In the genomic region with DNA sequence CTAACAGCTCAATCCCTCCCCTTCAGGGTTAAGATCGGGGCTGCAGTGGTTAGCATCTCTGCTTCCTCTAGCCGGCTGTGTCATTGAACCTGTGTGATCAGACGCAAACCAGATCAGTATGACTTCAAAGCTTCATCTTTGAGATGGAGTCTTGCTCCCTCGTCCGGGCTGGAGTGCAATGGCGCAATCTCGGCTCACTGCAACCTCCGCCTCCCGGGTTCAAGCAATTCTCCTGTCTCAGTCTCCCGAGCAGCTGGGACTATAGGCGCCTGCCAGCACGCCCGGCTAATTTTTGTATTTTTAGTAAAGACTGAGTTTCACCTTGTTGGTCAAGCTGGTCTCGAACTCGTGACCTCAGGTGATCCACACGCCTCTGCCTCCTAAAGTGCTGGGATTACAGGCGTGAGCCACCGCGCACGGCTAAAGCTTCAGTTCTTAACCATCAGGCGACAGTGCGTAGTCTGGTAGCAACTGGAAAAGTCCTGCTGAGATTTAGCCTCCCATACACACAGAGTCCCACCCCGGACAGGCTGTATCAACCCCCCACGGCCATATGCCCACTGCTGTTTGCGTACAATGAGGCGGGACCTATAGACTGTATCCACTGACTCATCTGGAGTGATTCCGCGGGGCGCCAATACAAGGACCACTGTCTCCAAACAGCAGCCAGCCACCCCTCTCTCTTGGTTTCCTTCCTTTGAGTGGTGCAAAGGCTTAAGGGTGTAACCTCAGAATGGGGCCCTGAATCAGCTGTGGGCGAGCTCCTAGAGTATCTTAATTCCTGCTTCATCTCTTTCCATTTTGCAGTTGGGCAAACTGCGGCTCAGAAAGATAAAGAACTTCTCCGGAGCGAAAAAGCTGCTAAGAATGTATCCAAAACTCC, we compare ENCODE assay signal across 1 cellular context.
TF ChIP-seq lines count a peak whose summit lies in the region.

No MANE protein-coding gene starts in this region.

TF ChIP-seq in HepG2, 621 proteins besides CTCF, POLR2A, EP300 and RAD21 (continued from another document and continues in another):
- TF ChIP-seq ZNF232 (CRISPR knock-in tag; IDR thresholded peaks at IDR 0.05; ENCODE audit: borderline replicate concordance) (peak; percentile 77; the same call in 1 of the 2 replicates), MED1 (CRISPR knock-in tag; IDR thresholded peaks at IDR 0.05) (peak; percentile 3; the same call in 1 of the 2 replicates), RAD51 (IDR thresholded peaks at IDR 0.05; ENCODE audit: borderline replicate concordance) (no peak), HNRNPH1 (optimal IDR thresholded peaks at IDR 0.05; ENCODE audit: low read depth, low read length) (peak; percentile 19), ZNF749 (CRISPR knock-in tag; IDR thresholded peaks at IDR 0.05; ENCODE audit: borderline replicate concordance) (no peak), WIZ (CRISPR knock-in tag; IDR thresholded peaks at IDR 0.05) (0 out of 2 replicates have a peak, but pooled peaks have one; percentile 27), ZNF350 (CRISPR knock-in tag; IDR thresholded peaks at IDR 0.05; ENCODE audit: borderline replicate concordance, low read depth) (no peak; the same call in 1 of the 2 replicates), SETDB1 (CRISPR knock-in tag; IDR thresholded peaks at IDR 0.05; ENCODE audit: borderline replicate concordance) (no peak), ZNF256 (CRISPR knock-in tag; conservative IDR thresholded peaks at IDR 0.05) (0 out of 2 replicates have a peak, but pooled peaks have one; percentile 17), KLF12 (CRISPR knock-in tag; IDR thresholded peaks at IDR 0.05; ENCODE audit: borderline replicate concordance) (no peak; the same call in 1 of the 2 replicates), EHMT2 (IDR thresholded peaks at IDR 0.05; ENCODE audit: borderline replicate concordance, low read depth, low read length) (peak; percentile 53; the same call in 1 of the 2 replicates), ZSCAN25 (CRISPR knock-in tag; IDR thresholded peaks at IDR 0.05) (peak; percentile 66; the same call in 1 of the 2 replicates), ZNF557 (CRISPR knock-in tag; IDR thresholded peaks at IDR 0.05) (peak; percentile 18; the same call in 1 of the 2 replicates), ZBTB20 (CRISPR knock-in tag; IDR thresholded peaks at IDR 0.05; ENCODE audit: borderline replicate concordance, low read depth) (no peak; the same call in 1 of the 2 replicates), KLF11 (CRISPR knock-in tag; IDR thresholded peaks at IDR 0.05) (0 out of 2 replicates have a peak, but pooled peaks have one; percentile 46), SMYD3 (CRISPR knock-in tag; IDR thresholded peaks at IDR 0.05) (peak; percentile 59; the same call in 1 of the 2 replicates), HNRNPL (IDR thresholded peaks at IDR 0.05; ENCODE audit: low read depth, low read length) (no peak), ZNF460 (CRISPR knock-in tag; IDR thresholded peaks at IDR 0.05; ENCODE audit: borderline replicate concordance) (0 out of 2 replicates have a peak, but pooled peaks have one; percentile 8), GATAD2A (CRISPR knock-in tag; IDR thresholded peaks at IDR 0.05) (peak; percentile 81; the same call in 1 of the 2 replicates), ZMYM3 (CRISPR knock-in tag; IDR thresholded peaks at IDR 0.05) (peak; percentile 62), MYC (CRISPR knock-in tag; IDR thresholded peaks at IDR 0.05; ENCODE audit: borderline replicate concordance) (0 out of 2 replicates have a peak, but pooled peaks have one; percentile 1), ZNF468 (CRISPR knock-in tag; IDR thresholded peaks at IDR 0.05) (no peak), KLF9 (CRISPR knock-in tag; IDR thresholded peaks at IDR 0.05; ENCODE audit: low read depth) (no peak; the same call in 1 of the 2 replicates), SATB2 (CRISPR knock-in tag; IDR thresholded peaks at IDR 0.05) (peak; percentile 72; the same call in 1 of the 2 replicates), RCOR2 (CRISPR knock-in tag; IDR thresholded peaks at IDR 0.05) (peak; percentile 38; the same call in 1 of the 2 replicates), PHF5A (CRISPR knock-in tag; IDR thresholded peaks at IDR 0.05; ENCODE audit: low read depth, unreplicated experiment) (no peak), ADNP (CRISPR knock-in tag; IDR thresholded peaks at IDR 0.05) (peak; percentile 40; the same call in 1 of the 2 replicates), SNAPC2 (CRISPR knock-in tag; IDR thresholded peaks at IDR 0.05) (0 out of 2 replicates have a peak, but pooled peaks have one; percentile 27), ZNF354B (CRISPR knock-in tag; IDR thresholded peaks at IDR 0.05) (0 out of 2 replicates have a peak, but pooled peaks have one; percentile 18), KDM1A (CRISPR knock-in tag; IDR thresholded peaks at IDR 0.05) (peak; percentile 73; the same call in 1 of the 2 replicates), CBX1 (IDR thresholded peaks at IDR 0.05; ENCODE audit: low read depth) (peak; percentile 32), ZNF101 (CRISPR knock-in tag; IDR thresholded peaks at IDR 0.05; ENCODE audit: borderline replicate concordance, low read depth) (0 out of 2 replicates have a peak, but pooled peaks have one; percentile 31), KDM3A (CRISPR knock-in tag; IDR thresholded peaks at IDR 0.05; ENCODE audit: low read depth) (no peak), SAP130 (CRISPR knock-in tag; IDR thresholded peaks at IDR 0.05; ENCODE audit: low read depth) (0 out of 2 replicates have a peak, but pooled peaks have one; percentile 8), CHD4 (IDR thresholded peaks at IDR 0.05; ENCODE audit: borderline replicate concordance, low read length) (peak; percentile 72; the same call in 1 of the 2 replicates), CEBPG (CRISPR knock-in tag; IDR thresholded peaks at IDR 0.05) (peak; percentile 71), ZNF891 (CRISPR knock-in tag; IDR thresholded peaks at IDR 0.05) (peak; percentile 43; the same call in 1 of the 2 replicates), ZNF770 (CRISPR knock-in tag; IDR thresholded peaks at IDR 0.05) (no peak), MTF1 (CRISPR knock-in tag; IDR thresholded peaks at IDR 0.05) (no peak), KMT2B (CRISPR knock-in tag; IDR thresholded peaks at IDR 0.05) (no peak)
- TF ChIP-seq, protein P1, sequence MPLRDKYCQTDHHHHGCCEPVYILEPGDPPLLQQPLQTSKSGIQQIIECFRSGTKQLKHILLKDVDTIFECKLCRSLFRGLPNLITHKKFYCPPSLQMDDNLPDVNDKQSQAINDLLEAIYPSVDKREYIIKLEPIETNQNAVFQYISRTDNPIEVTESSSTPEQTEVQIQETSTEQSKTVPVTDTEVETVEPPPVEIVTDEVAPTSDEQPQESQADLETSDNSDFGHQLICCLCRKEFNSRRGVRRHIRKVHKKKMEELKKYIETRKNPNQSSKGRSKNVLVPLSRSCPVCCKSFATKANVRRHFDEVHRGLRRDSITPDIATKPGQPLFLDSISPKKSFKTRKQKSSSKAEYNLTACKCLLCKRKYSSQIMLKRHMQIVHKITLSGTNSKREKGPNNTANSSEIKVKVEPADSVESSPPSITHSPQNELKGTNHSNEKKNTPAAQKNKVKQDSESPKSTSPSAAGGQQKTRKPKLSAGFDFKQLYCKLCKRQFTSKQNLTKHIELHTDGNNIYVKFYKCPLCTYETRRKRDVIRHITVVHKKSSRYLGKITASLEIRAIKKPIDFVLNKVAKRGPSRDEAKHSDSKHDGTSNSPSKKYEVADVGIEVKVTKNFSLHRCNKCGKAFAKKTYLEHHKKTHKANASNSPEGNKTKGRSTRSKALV (CRISPR knock-in tag; IDR thresholded peaks at IDR 0.05): peak; percentile 86; the same call in 1 of the 2 replicates
- TF ChIP-seq, protein P2, sequence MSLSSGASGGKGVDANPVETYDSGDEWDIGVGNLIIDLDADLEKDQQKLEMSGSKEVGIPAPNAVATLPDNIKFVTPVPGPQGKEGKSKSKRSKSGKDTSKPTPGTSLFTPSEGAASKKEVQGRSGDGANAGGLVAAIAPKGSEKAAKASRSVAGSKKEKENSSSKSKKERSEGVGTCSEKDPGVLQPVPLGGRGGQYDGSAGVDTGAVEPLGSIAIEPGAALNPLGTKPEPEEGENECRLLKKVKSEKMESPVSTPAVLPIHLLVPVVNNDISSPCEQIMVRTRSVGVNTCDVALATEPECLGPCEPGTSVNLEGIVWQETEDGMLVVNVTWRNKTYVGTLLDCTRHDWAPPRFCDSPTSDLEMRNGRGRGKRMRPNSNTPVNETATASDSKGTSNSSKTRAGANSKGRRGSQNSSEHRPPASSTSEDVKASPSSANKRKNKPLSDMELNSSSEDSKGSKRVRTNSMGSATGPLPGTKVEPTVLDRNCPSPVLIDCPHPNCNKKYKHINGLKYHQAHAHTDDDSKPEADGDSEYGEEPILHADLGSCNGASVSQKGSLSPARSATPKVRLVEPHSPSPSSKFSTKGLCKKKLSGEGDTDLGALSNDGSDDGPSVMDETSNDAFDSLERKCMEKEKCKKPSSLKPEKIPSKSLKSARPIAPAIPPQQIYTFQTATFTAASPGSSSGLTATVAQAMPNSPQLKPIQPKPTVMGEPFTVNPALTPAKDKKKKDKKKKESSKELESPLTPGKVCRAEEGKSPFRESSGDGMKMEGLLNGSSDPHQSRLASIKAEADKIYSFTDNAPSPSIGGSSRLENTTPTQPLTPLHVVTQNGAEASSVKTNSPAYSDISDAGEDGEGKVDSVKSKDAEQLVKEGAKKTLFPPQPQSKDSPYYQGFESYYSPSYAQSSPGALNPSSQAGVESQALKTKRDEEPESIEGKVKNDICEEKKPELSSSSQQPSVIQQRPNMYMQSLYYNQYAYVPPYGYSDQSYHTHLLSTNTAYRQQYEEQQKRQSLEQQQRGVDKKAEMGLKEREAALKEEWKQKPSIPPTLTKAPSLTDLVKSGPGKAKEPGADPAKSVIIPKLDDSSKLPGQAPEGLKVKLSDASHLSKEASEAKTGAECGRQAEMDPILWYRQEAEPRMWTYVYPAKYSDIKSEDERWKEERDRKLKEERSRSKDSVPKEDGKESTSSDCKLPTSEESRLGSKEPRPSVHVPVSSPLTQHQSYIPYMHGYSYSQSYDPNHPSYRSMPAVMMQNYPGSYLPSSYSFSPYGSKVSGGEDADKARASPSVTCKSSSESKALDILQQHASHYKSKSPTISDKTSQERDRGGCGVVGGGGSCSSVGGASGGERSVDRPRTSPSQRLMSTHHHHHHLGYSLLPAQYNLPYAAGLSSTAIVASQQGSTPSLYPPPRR (CRISPR knock-in tag; IDR thresholded peaks at IDR 0.05; ENCODE audit: borderline replicate concordance): no peak
- TF ChIP-seq, protein P3, sequence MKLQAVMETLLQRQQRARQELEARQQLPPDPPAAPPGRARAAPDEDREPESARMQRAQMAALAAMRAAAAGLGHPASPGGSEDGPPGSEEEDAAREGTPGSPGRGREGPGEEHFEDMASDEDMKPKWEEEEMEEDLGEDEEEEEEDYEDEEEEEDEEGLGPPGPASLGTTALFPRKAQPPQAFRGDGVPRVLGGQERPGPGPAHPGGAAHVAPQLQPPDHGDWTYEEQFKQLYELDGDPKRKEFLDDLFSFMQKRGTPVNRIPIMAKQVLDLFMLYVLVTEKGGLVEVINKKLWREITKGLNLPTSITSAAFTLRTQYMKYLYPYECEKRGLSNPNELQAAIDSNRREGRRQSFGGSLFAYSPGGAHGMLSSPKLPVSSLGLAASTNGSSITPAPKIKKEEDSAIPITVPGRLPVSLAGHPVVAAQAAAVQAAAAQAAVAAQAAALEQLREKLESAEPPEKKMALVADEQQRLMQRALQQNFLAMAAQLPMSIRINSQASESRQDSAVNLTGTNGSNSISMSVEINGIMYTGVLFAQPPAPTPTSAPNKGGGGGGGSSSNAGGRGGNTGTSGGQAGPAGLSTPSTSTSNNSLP (IDR thresholded peaks at IDR 0.05; ENCODE audit: low read depth, low read length): 0 out of 2 replicates have a peak, but pooled peaks have one; percentile 12
- TF ChIP-seq, protein P4, sequence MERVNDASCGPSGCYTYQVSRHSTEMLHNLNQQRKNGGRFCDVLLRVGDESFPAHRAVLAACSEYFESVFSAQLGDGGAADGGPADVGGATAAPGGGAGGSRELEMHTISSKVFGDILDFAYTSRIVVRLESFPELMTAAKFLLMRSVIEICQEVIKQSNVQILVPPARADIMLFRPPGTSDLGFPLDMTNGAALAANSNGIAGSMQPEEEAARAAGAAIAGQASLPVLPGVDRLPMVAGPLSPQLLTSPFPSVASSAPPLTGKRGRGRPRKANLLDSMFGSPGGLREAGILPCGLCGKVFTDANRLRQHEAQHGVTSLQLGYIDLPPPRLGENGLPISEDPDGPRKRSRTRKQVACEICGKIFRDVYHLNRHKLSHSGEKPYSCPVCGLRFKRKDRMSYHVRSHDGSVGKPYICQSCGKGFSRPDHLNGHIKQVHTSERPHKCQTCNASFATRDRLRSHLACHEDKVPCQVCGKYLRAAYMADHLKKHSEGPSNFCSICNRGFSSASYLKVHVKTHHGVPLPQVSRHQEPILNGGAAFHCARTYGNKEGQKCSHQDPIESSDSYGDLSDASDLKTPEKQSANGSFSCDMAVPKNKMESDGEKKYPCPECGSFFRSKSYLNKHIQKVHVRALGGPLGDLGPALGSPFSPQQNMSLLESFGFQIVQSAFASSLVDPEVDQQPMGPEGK (CRISPR knock-in tag; IDR thresholded peaks at IDR 0.05): no peak
- TF ChIP-seq, protein P5, sequence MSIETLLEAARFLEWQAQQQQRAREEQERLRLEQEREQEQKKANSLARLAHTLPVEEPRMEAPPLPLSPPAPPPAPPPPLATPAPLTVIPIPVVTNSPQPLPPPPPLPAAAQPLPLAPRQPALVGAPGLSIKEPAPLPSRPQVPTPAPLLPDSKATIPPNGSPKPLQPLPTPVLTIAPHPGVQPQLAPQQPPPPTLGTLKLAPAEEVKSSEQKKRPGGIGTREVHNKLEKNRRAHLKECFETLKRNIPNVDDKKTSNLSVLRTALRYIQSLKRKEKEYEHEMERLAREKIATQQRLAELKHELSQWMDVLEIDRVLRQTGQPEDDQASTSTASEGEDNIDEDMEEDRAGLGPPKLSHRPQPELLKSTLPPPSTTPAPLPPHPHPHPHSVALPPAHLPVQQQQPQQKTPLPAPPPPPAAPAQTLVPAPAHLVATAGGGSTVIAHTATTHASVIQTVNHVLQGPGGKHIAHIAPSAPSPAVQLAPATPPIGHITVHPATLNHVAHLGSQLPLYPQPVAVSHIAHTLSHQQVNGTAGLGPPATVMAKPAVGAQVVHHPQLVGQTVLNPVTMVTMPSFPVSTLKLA (IDR thresholded peaks at IDR 0.05): no peak
- TF ChIP-seq, protein P6, sequence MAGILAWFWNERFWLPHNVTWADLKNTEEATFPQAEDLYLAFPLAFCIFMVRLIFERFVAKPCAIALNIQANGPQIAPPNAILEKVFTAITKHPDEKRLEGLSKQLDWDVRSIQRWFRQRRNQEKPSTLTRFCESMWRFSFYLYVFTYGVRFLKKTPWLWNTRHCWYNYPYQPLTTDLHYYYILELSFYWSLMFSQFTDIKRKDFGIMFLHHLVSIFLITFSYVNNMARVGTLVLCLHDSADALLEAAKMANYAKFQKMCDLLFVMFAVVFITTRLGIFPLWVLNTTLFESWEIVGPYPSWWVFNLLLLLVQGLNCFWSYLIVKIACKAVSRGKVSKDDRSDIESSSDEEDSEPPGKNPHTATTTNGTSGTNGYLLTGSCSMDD (CRISPR knock-in tag; IDR thresholded peaks at IDR 0.05): no peak
